In genomic region chr18:21444465-21445023, GRCh38 we compare ENCODE assay signal across 8 cellular contexts.
A peak's percentile ranks its signal among the peaks of the same experiment; 100 is the strongest.
DNase-seq lines count a peak whose midpoint lies in the region; ATAC-seq and TF ChIP-seq lines count a peak whose summit lies in the region.

No MANE protein-coding gene starts in this region.

- H3K9me2 ChIP-seq in DOHH2 (replicated peaks; ENCODE audit: control insufficient read depth, low read length): no peaks in the 10 kb centered on the region

- H3K9me3 ChIP-seq in DOHH2 (ENCODE audit: control insufficient read depth, insufficient read depth, low read length): no peaks in the 10 kb centered on the region
- H3K9me3 ChIP-seq in fibroblast of lung (ENCODE audit: control insufficient read depth, insufficient read depth, low read depth, low read length): no peaks in the 10 kb centered on the region

- ATAC-seq in omental fat pad (ENCODE audit: low FRiP score): peak; percentile 55
- no peak for ATAC-seq in HG02970 (IDR thresholded peaks at IDR 0.05; ENCODE audit: low FRiP score, unreplicated experiment)
- no peak for ATAC-seq in GM18502 (IDR thresholded peaks at IDR 0.05; ENCODE audit: poor library complexity, unreplicated experiment)

- H3K4me2 ChIP-seq in DOHH2 (ENCODE audit: low read length) (no peak overlapping the region), fibroblast of lung (ENCODE audit: extremely low read depth, insufficient read depth, low read length) (no peak overlapping the region)

- DNase-seq in HPDE6-E6E7 (ENCODE audit: extremely low spot score) (peak; percentile 47), RPMI7951 (ENCODE audit: low read depth) (peak; percentile 49), fibroblast of lung (ENCODE audit: low read depth in 2 of 2) (peak; percentile 55 to 78), omental fat pad (ENCODE audit: low spot score) (no peak), lower leg skin (ENCODE audit: low spot score in 2 of 2) (no peak)

- H3K79me2 ChIP-seq in DOHH2 (ENCODE audit: control insufficient read depth, low read length) (no peaks in the 10 kb centered on the region), fibroblast of lung (ENCODE audit: control insufficient read depth, insufficient read depth, low read length) (no peaks in the 10 kb centered on the region)

- H2AFZ ChIP-seq in fibroblast of lung (ENCODE audit: low read length): no peak overlapping the region

- WGBS in lower leg skin, 2 donors: 66 to 80% methylated on average over 2 of the region's 2 CpGs

- TF ChIP-seq CTCF in DOHH2 (IDR thresholded peaks at IDR 0.05; ENCODE audit: low read depth, low read length, poor library complexity, severe bottlenecking) (peak; percentile 73), fibroblast of lung (conservative IDR thresholded peaks at IDR 0.05 in 1 of 2, IDR thresholded peaks at IDR 0.05 in 1 of 2; ENCODE audit: low read depth in 1 of 2, low read length in 2 of 2) (peak; percentile 84 to 87), omental fat pad (IDR thresholded peaks at IDR 0.05) (peak in 1 of 3 donors; percentile 12), lower leg skin (IDR thresholded peaks at IDR 0.05) (no peak)

- H3K9ac ChIP-seq in fibroblast of lung (ENCODE audit: insufficient read depth, low read length): no peak overlapping the region

- H3K27me3 ChIP-seq in DOHH2 (ENCODE audit: control insufficient read depth, low read length): peaks cover 15% of the 10 kb centered on the region
- no peaks in the 10 kb centered on the region for H3K27me3 ChIP-seq in fibroblast of lung (ENCODE audit: control insufficient read depth, insufficient read depth, low read length)

- no peaks in the 10 kb centered on the region for H3K36me3 ChIP-seq in DOHH2 (ENCODE audit: control insufficient read depth, low read length)
- no peaks in the 10 kb centered on the region for H3K36me3 ChIP-seq in fibroblast of lung (ENCODE audit: control insufficient read depth, insufficient read depth, low read length)

- intact Hi-C loops in lower leg skin (cut with DNase I; ENCODE audit: low total_unique reads): no loop called here

- H4K20me1 ChIP-seq in DOHH2 (ENCODE audit: control insufficient read depth, insufficient read depth, low read depth, low read length) (no peaks in the 10 kb centered on the region), fibroblast of lung (ENCODE audit: control insufficient read depth, extremely low read depth, insufficient read depth, low read length) (no peaks in the 10 kb centered on the region)

- H3K27ac ChIP-seq in DOHH2 (ENCODE audit: low read depth, low read length) (no peak overlapping the region), fibroblast of lung (ENCODE audit: insufficient read depth, low read length) (no peak overlapping the region)

- no peaks in the 10 kb centered on the region for H3K4me1 ChIP-seq in DOHH2 (ENCODE audit: control insufficient read depth, low read length)
- no peaks in the 10 kb centered on the region for H3K4me1 ChIP-seq in fibroblast of lung (ENCODE audit: control insufficient read depth, extremely low read depth, insufficient read depth, low read length)

- TF ChIP-seq POLR2A in lower leg skin (IDR thresholded peaks at IDR 0.05): no peak

- H3F3A ChIP-seq in DOHH2 (ENCODE audit: control insufficient read depth, insufficient read depth): no peaks in the 10 kb centered on the region

- H3K4me3 ChIP-seq in DOHH2 (ENCODE audit: low read length) (no peak overlapping the region), fibroblast of lung (replicated peaks in 1 of 4; ENCODE audit: control extremely low read depth in 1 of 4, insufficient read depth in 1 of 4, low read depth in 3 of 4, low read length in 4 of 4) (no peak overlapping the region), lower leg skin (ENCODE audit: low read depth, poor library complexity, severe bottlenecking) (no peak overlapping the region)

Comparison
In these comparisons a context has a peak if more than half of its experiments do, and no peak if none do; other contexts are left out.
1. CTCF ChIP-seq: peak in DOHH2 (single experiment) and fibroblast of lung (2 of 2); none in lower leg skin (0 of 3).
2. DNase-seq: peak in HPDE6-E6E7 (single experiment), RPMI7951 (single experiment) and fibroblast of lung (2 of 2); none in omental fat pad (single experiment) and lower leg skin (0 of 2).